In the genomic region with DNA sequence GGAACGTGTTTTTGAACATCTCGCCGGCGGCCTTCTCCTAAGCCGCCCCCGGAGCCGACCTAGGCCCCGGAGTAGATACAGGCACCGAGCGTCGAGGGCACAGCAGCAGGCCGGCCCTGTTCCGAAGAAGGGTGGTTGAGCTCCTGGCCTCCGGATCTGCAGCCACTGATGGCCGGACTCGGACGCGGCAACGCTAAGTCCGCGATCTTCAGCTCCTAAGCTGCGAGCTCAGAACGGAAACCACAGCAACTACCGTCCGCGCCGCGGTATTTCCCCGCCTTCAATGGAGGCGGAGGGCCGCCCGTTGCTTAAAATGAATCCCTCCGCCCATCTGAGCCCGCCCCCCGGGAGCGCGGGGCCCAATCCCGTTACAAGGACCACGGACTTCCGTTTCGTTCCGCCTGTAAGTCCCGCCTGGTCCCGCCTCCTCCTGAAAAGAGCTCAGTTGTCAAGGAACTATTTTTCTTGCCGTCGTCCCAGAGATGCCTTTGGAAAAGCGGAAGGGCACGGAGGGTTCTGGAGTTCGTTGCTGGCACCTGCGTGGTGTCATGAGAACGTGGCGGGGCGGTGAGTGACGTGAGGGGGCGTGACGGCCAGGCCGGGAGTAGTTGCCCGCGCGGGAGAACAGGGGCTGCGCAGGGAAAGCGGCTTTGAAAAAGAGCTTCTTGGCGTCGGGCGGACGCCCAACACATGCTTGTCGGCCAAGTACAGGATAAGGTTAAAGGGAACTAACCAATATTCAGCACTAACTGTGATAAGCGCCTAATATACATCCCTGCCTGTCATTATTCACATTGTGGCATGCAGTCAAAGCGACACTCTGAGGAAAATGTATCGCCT, we compare ENCODE assay signal across 1 cellular context.
A peak's percentile ranks its signal among the peaks of the same experiment; 100 is the strongest.
TF ChIP-seq lines count a peak whose summit lies in the region.

A gene (minus strand): TSS at position 285 of the 840 bp plus-strand sequence. CDS start 266 bp downstream, at position 19.

TF ChIP-seq in liver, 16 proteins besides CTCF, POLR2A, EP300 and RAD21 (continued from another document):
- TF ChIP-seq, protein P1, sequence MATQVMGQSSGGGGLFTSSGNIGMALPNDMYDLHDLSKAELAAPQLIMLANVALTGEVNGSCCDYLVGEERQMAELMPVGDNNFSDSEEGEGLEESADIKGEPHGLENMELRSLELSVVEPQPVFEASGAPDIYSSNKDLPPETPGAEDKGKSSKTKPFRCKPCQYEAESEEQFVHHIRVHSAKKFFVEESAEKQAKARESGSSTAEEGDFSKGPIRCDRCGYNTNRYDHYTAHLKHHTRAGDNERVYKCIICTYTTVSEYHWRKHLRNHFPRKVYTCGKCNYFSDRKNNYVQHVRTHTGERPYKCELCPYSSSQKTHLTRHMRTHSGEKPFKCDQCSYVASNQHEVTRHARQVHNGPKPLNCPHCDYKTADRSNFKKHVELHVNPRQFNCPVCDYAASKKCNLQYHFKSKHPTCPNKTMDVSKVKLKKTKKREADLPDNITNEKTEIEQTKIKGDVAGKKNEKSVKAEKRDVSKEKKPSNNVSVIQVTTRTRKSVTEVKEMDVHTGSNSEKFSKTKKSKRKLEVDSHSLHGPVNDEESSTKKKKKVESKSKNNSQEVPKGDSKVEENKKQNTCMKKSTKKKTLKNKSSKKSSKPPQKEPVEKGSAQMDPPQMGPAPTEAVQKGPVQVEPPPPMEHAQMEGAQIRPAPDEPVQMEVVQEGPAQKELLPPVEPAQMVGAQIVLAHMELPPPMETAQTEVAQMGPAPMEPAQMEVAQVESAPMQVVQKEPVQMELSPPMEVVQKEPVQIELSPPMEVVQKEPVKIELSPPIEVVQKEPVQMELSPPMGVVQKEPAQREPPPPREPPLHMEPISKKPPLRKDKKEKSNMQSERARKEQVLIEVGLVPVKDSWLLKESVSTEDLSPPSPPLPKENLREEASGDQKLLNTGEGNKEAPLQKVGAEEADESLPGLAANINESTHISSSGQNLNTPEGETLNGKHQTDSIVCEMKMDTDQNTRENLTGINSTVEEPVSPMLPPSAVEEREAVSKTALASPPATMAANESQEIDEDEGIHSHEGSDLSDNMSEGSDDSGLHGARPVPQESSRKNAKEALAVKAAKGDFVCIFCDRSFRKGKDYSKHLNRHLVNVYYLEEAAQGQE (IDR thresholded peaks at IDR 0.05): peak; percentile 86
- peak; percentile 75 to 79 for TF ChIP-seq JUND (IDR thresholded peaks at IDR 0.05)
- TF ChIP-seq HNF4G (IDR thresholded peaks at IDR 0.05): peak; percentile 58
- peak; percentile 72 for TF ChIP-seq TAF1 (conservative IDR thresholded peaks at IDR 0.05)
- peak; percentile 66 to 91 for TF ChIP-seq GABPA (IDR thresholded peaks at IDR 0.05 in 1 of 2, conservative IDR thresholded peaks at IDR 0.05 in 1 of 2)
- peak; percentile 51 to 81 for TF ChIP-seq EGR1 (IDR thresholded peaks at IDR 0.05; ENCODE audit: low read depth in 2 of 2)
- peak; percentile 88 for TF ChIP-seq NR2F2 (IDR thresholded peaks at IDR 0.05)
- peak; percentile 96 for TF ChIP-seq SP1 (IDR thresholded peaks at IDR 0.05)
- TF ChIP-seq, protein P2, sequence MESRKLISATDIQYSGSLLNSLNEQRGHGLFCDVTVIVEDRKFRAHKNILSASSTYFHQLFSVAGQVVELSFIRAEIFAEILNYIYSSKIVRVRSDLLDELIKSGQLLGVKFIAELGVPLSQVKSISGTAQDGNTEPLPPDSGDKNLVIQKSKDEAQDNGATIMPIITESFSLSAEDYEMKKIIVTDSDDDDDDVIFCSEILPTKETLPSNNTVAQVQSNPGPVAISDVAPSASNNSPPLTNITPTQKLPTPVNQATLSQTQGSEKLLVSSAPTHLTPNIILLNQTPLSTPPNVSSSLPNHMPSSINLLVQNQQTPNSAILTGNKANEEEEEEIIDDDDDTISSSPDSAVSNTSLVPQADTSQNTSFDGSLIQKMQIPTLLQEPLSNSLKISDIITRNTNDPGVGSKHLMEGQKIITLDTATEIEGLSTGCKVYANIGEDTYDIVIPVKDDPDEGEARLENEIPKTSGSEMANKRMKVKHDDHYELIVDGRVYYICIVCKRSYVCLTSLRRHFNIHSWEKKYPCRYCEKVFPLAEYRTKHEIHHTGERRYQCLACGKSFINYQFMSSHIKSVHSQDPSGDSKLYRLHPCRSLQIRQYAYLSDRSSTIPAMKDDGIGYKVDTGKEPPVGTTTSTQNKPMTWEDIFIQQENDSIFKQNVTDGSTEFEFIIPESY (IDR thresholded peaks at IDR 0.05): peak; percentile 86
- peak; percentile 87 to 93 for TF ChIP-seq RXRA (IDR thresholded peaks at IDR 0.05)
- TF ChIP-seq, protein P3, sequence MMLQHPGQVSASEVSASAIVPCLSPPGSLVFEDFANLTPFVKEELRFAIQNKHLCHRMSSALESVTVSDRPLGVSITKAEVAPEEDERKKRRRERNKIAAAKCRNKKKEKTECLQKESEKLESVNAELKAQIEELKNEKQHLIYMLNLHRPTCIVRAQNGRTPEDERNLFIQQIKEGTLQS (IDR thresholded peaks at IDR 0.05): peak; percentile 75
- peak; percentile 96 for TF ChIP-seq YY1 (IDR thresholded peaks at IDR 0.05)
